22 cellular contexts compared by ENCODE assay signal in genomic region chr5:160485364-160486010, GRCh38.
DNase-seq lines count a peak whose midpoint lies in the region; ATAC-seq lines count a peak whose summit lies in the region.
"Had no signal": no experiment of that assay in that cellular context is flagged by ENCODE, and none has a peak within 500 bp of the region (broad histone marks: within the 10 kb centered on the region; RNA-seq: fewer than 3 reads in every experiment).

No MANE protein-coding gene starts in this region.

- H3K4me3 Mint-ChIP-seq in activated CD8-positive, alpha-beta memory T cell treated with anti-CD3 and anti-CD28 coated beads, Interleukin-2, amount 10 ng/mL, durations not matched to agents 7 days and 5 days: no peak overlapping the region
- H3K4me3 Mint-ChIP-seq in activated T-helper 2 cell treated with anti-CD3 and anti-CD28 coated beads, Interferon-gamma antibody, Interleukin-2, Interleukin-4, amounts not matched to agents 10 μg/mL and 5 μg/mL and 100 μg/mL, durations not matched to agents 14 hours and 24 hours and 36 hours (ENCODE audit: low read depth): no peak overlapping the region
- no peak overlapping the region for H3K4me3 Mint-ChIP-seq in stimulated activated effector memory CD8-positive, alpha-beta T cell treated with anti-CD3 and anti-CD28 coated beads, Interleukin-12 subunit alpha, Interleukin-12 subunit beta, amount 100 ng/mL, for 72 hours
- H3K4me3 Mint-ChIP-seq: naive B cell; stimulated activated naive CD8-positive, alpha-beta T cell treated with anti-CD3 and anti-CD28 coated beads, Interleukin-15, amount 100 ng/mL, for 72 hours had no signal

- no peaks in the 10 kb centered on the region for H3K9me3 Mint-ChIP-seq in activated CD8-positive, alpha-beta memory T cell treated with anti-CD3 and anti-CD28 coated beads, Interleukin-2, amount 10 ng/mL, durations not matched to agents 7 days and 5 days (ENCODE audit: low read depth)
- H3K9me3 Mint-ChIP-seq in activated T-helper 2 cell treated with anti-CD3 and anti-CD28 coated beads, Interferon-gamma antibody, Interleukin-2, Interleukin-4, amounts not matched to agents 10 μg/mL and 5 μg/mL and 100 μg/mL, durations not matched to agents 14 hours and 24 hours and 36 hours: no peaks in the 10 kb centered on the region
- H3K9me3 Mint-ChIP-seq in stimulated activated effector memory CD8-positive, alpha-beta T cell treated with anti-CD3 and anti-CD28 coated beads, Interleukin-12 subunit alpha, Interleukin-12 subunit beta, amount 100 ng/mL, for 72 hours: no peaks in the 10 kb centered on the region
- H3K9me3 Mint-ChIP-seq: naive B cell; stimulated activated naive CD8-positive, alpha-beta T cell treated with anti-CD3 and anti-CD28 coated beads, Interleukin-15, amount 100 ng/mL, for 72 hours had no signal

- no peaks in the 10 kb centered on the region for H3K36me3 ChIP-seq in HUES64 (ENCODE audit: insufficient read depth, low read length)
- H3K36me3 ChIP-seq: colonic mucosa, transverse colon had no signal

- intact Hi-C loops in activated T-helper 2 cell treated with anti-CD3 and anti-CD28 coated beads, Interferon-gamma antibody, Interleukin-2, Interleukin-4, amounts not matched to agents 10 μg/mL and 5 μg/mL and 100 μg/mL, durations not matched to agents 14 hours and 24 hours and 36 hours (cut with micrococcal nuclease): loop anchor here (2.0 kb wide), 1 partner anchor 15 kb away; no protein-coding TSS in a partner anchor

- no peaks in the 10 kb centered on the region for H3K27me3 Mint-ChIP-seq in activated CD8-positive, alpha-beta memory T cell treated with anti-CD3 and anti-CD28 coated beads, Interleukin-2, amount 10 ng/mL, durations not matched to agents 7 days and 5 days
- H3K27me3 Mint-ChIP-seq in activated T-helper 2 cell treated with anti-CD3 and anti-CD28 coated beads, Interferon-gamma antibody, Interleukin-2, Interleukin-4, amounts not matched to agents 10 μg/mL and 5 μg/mL and 100 μg/mL, durations not matched to agents 14 hours and 24 hours and 36 hours (ENCODE audit: low read depth): no peaks in the 10 kb centered on the region
- H3K27me3 Mint-ChIP-seq: naive B cell; stimulated activated naive CD8-positive, alpha-beta T cell treated with anti-CD3 and anti-CD28 coated beads, Interleukin-15, amount 100 ng/mL, for 72 hours had no signal

- H3K27me3 ChIP-seq in HUES64 (ENCODE audit: insufficient read depth, low read length): no peaks in the 10 kb centered on the region
- H3K27me3 ChIP-seq: colonic mucosa, transverse colon had no signal

- no peak for ATAC-seq in activated CD8-positive, alpha-beta memory T cell treated with anti-CD3 and anti-CD28 coated beads, Interleukin-2, amount 10 ng/mL, durations not matched to agents 7 days and 5 days
- ATAC-seq in stimulated activated effector memory CD8-positive, alpha-beta T cell treated with anti-CD3 and anti-CD28 coated beads, Interleukin-12 subunit alpha, Interleukin-12 subunit beta, amount 100 ng/mL, for 72 hours: no peak
- ATAC-seq in GM21737 (IDR thresholded peaks at IDR 0.05; ENCODE audit: unreplicated experiment) (no peak), GM21576 (IDR thresholded peaks at IDR 0.05; ENCODE audit: unreplicated experiment) (no peak)

- peaks cover 70% of the 10 kb centered on the region for H3K36me3 Mint-ChIP-seq in activated CD8-positive, alpha-beta memory T cell treated with anti-CD3 and anti-CD28 coated beads, Interleukin-2, amount 10 ng/mL, durations not matched to agents 7 days and 5 days
- H3K36me3 Mint-ChIP-seq in activated T-helper 2 cell treated with anti-CD3 and anti-CD28 coated beads, Interferon-gamma antibody, Interleukin-2, Interleukin-4, amounts not matched to agents 10 μg/mL and 5 μg/mL and 100 μg/mL, durations not matched to agents 14 hours and 24 hours and 36 hours (ENCODE audit: low read depth): peaks cover 80% of the 10 kb centered on the region
- peaks cover 72% of the 10 kb centered on the region for H3K36me3 Mint-ChIP-seq in stimulated activated effector memory CD8-positive, alpha-beta T cell treated with anti-CD3 and anti-CD28 coated beads, Interleukin-12 subunit alpha, Interleukin-12 subunit beta, amount 100 ng/mL, for 72 hours
- H3K36me3 Mint-ChIP-seq: naive B cell had no signal

- H3K4me1 ChIP-seq in HUES64 (ENCODE audit: insufficient read depth, low read length): peaks cover 23% of the 10 kb centered on the region
- H3K4me1 ChIP-seq: colonic mucosa had no signal

- WGBS in HUES64: 47% methylated on average over 4 of the region's 5 CpGs

- H3K9me3 ChIP-seq in HUES64 (ENCODE audit: insufficient read depth, low read depth, low read length): no peaks in the 10 kb centered on the region
- H3K9me3 ChIP-seq: colonic mucosa, transverse colon had no signal

- peaks cover 65% of the 10 kb centered on the region for H3K4me1 Mint-ChIP-seq in activated CD8-positive, alpha-beta memory T cell treated with anti-CD3 and anti-CD28 coated beads, Interleukin-2, amount 10 ng/mL, durations not matched to agents 7 days and 5 days
- peaks cover 52% of the 10 kb centered on the region for H3K4me1 Mint-ChIP-seq in activated T-helper 2 cell treated with anti-CD3 and anti-CD28 coated beads, Interferon-gamma antibody, Interleukin-2, Interleukin-4, amounts not matched to agents 10 μg/mL and 5 μg/mL and 100 μg/mL, durations not matched to agents 14 hours and 24 hours and 36 hours (ENCODE audit: low read depth)
- H3K4me1 Mint-ChIP-seq in stimulated activated effector memory CD8-positive, alpha-beta T cell treated with anti-CD3 and anti-CD28 coated beads, Interleukin-12 subunit alpha, Interleukin-12 subunit beta, amount 100 ng/mL, for 72 hours: peaks cover 40% of the 10 kb centered on the region

- H3K4me3 ChIP-seq in HUES64 (ENCODE audit: low read length): no peak overlapping the region
- H3K4me3 ChIP-seq: colonic mucosa, GM23248, transverse colon had no signal

- peak overlapping the region; percentile 71 for H3K27ac ChIP-seq in HUES64 (ENCODE audit: low read depth, low read length)
- H3K27ac ChIP-seq: colonic mucosa, GM23248, transverse colon had no signal

- no peak overlapping the region; the same call in 1 of the 2 replicates for H3K9ac ChIP-seq in HUES64 (ENCODE audit: low read depth, low read length)
- H3K9ac ChIP-seq: GM23248 had no signal

- no peak for DNase-seq in activated CD8-positive, alpha-beta memory T cell treated with anti-CD3 and anti-CD28 coated beads, Interleukin-2, amount 10 ng/mL, durations not matched to agents 7 days and 5 days
- no peak for DNase-seq in activated CD8-positive, alpha-beta memory T cell treated with anti-CD3 and anti-CD28 coated beads for 24 hours
- DNase-seq in activated T-helper 2 cell treated with anti-CD3 and anti-CD28 coated beads, Interferon-gamma antibody, Interleukin-2, Interleukin-4, amounts not matched to agents 10 μg/mL and 5 μg/mL and 100 μg/mL, durations not matched to agents 14 hours and 24 hours and 36 hours (ENCODE audit: low spot score): no peak
- DNase-seq in stimulated activated effector memory CD8-positive, alpha-beta T cell treated with anti-CD3 and anti-CD28 coated beads, Interleukin-12 subunit alpha, Interleukin-12 subunit beta, amount 100 ng/mL, for 72 hours (ENCODE audit: low spot score in 2 of 2): no peak
- DNase-seq in amygdala (lab: John Stamatoyannopoulos, UW): no peak
- DNase-seq: activated gamma-delta T cell; colonic mucosa; EL; glutamatergic neuron; GM23248; KG1; mesenchymal stem cell; naive B cell; NCI-H1436 treated with DMSO at 0.1 percent for 48 hours; NCI-H510A treated with DMSO at 0.1 percent for 48 hours; stimulated activated CD4-positive, alpha-beta T cell treated with anti-CD3 and anti-CD28 coated beads, Interleukin-12 subunit alpha, Interleukin-12 subunit beta, amount 100 ng/mL, for 4 hours; stimulated activated CD4-positive, alpha-beta T cell treated with anti-CD3 and anti-CD28 coated beads, Interleukin-4, amount 100 ng/mL, for 4 hours; stimulated activated naive CD8-positive, alpha-beta T cell treated with anti-CD3 and anti-CD28 coated beads, Interleukin-15, amount 100 ng/mL, for 72 hours; transverse colon had no signal

- peak overlapping the region; percentile 85 for H3K27ac Mint-ChIP-seq in activated CD8-positive, alpha-beta memory T cell treated with anti-CD3 and anti-CD28 coated beads, Interleukin-2, amount 10 ng/mL, durations not matched to agents 7 days and 5 days
- peak overlapping the region; percentile 17 for H3K27ac Mint-ChIP-seq in activated T-helper 2 cell treated with anti-CD3 and anti-CD28 coated beads, Interferon-gamma antibody, Interleukin-2, Interleukin-4, amounts not matched to agents 10 μg/mL and 5 μg/mL and 100 μg/mL, durations not matched to agents 14 hours and 24 hours and 36 hours
- H3K27ac Mint-ChIP-seq in stimulated activated effector memory CD8-positive, alpha-beta T cell treated with anti-CD3 and anti-CD28 coated beads, Interleukin-12 subunit alpha, Interleukin-12 subunit beta, amount 100 ng/mL, for 72 hours: peak overlapping the region; percentile 62

- CTCF ChIA-PET in activated CD8-positive, alpha-beta memory T cell treated with anti-CD3 and anti-CD28 coated beads, Interleukin-2, amount 10 ng/mL, durations not matched to agents 7 days and 5 days (lab: Charles Lee): interaction anchor here (1.0 to 5.2 kb wide), 5 partner anchors 12 to 47 kb away, joined by 4 to 33 read pairs (median 5); no protein-coding TSS in a partner anchor

Comparison
In these comparisons a context has a peak if more than half of its experiments do, and no peak if none do; other contexts are left out.
1. H3K27ac Mint-ChIP-seq: peak in every context shown above with its lines; median percentile 85 in activated CD8-positive, alpha-beta memory T cell treated with anti-CD3 and anti-CD28 coated beads, Interleukin-2, amount 10 ng/mL, durations not matched to agents 7 days and 5 days; 62 in stimulated activated effector memory CD8-positive, alpha-beta T cell treated with anti-CD3 and anti-CD28 coated beads, Interleukin-12 subunit alpha, Interleukin-12 subunit beta, amount 100 ng/mL, for 72 hours; 17 in activated T-helper 2 cell treated with anti-CD3 and anti-CD28 coated beads, Interferon-gamma antibody, Interleukin-2, Interleukin-4, amounts not matched to agents 10 μg/mL and 5 μg/mL and 100 μg/mL, durations not matched to agents 14 hours and 24 hours and 36 hours.